ENCODE assay signal across 8 cellular contexts in the genomic region with DNA sequence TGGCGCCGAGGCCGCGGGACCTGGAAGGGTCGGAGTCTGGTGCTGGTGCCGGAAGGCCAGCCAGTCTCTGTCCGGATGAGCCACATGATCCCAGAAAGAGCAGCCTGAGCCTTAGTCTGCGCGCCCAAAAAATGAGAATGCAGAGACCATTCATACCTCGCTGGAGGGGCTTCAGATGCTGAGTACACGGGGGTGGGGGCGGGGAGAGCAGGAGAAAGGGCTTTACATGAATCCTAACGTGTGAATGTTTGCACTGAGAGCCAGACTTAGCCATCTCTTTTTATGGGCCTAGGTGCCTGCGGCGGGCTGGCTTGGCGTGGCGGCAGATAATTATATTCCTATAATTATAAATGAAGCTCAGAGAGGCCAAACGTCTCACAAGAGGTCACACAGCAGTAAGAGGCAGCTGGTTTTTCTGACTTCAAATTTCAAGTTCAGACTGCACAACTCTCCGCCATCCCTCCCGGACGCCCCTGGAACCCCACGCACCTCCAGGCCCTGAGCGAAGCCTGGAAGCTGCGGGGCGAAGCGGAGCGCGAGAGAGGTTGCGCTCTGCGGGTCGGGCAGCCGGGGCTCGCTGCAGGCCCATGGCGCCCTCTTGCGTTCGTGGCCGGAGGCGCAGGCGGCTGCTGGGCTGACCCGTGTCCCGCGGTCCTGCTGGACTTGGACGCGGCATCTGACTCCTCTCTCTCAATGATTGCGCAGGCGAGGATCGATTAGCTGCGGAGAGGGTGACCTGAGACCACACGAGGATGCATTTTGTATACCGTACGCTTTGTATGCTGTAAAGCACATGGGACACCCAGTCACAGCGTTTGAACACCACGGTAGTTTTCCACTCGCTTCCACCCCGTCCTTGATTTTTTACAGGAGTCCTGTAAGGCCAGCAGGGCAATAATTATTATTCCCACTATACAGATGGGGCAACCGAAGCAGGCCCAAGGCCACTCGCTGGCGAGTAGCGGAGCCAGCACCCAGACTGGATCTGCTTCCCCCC.
DNase-seq lines count a peak whose midpoint lies in the region; ATAC-seq, FAIRE-seq and TF ChIP-seq lines count a peak whose summit lies in the region.

No MANE protein-coding gene starts in this region.

- FAIRE-seq in H54 (lab: Jason Lieb, UNC) = no peak

- CTCF ChIA-PET in activated CD4-positive, alpha-beta memory T cell treated with anti-CD3 and anti-CD28 coated beads, Interleukin-2, amount 10 ng/mL, durations not matched to agents 7 days and 5 days (lab: Charles Lee) = interaction anchor here (0.7 to 6.1 kb wide), 10 partner anchors 15 to 531 kb away, joined by 3 to 91 read pairs (median 3); partner anchors contain the start of genes CMPK1 and FOXD2

- no peaks in the 10 kb centered on the region for H3K9me3 ChIP-seq in duodenal mucosa (ENCODE audit: control insufficient read depth in 1 of 2, low read length in 2 of 2)

- no peaks in the 10 kb centered on the region for H3K9me3 Mint-ChIP-seq in activated CD4-positive, alpha-beta memory T cell treated with anti-CD3 and anti-CD28 coated beads, Interleukin-2, amount 10 ng/mL, durations not matched to agents 7 days and 5 days

- H3K36me3 ChIP-seq in duodenal mucosa (ENCODE audit: control insufficient read depth in 1 of 2, insufficient read depth in 2 of 2, low read length in 2 of 2) = no peaks in the 10 kb centered on the region

- no peak for ATAC-seq in HG02938 (IDR thresholded peaks at IDR 0.05; ENCODE audit: unreplicated experiment)

- H3K4me1 ChIP-seq in duodenal mucosa (ENCODE audit: control insufficient read depth in 1 of 2, insufficient read depth in 2 of 2, low read length in 2 of 2) = peaks cover 7 to 19% of the 10 kb centered on the region in 2 donors

- TF ChIP-seq POLR2A in H54 (IDR thresholded peaks at IDR 0.05; ENCODE audit: low read depth, low read length) (no peak), lower leg skin (IDR thresholded peaks at IDR 0.05) (no peak)

- POLR2A ChIA-PET in activated CD4-positive, alpha-beta memory T cell treated with anti-CD3 and anti-CD28 coated beads, Interleukin-2, amount 10 ng/mL, durations not matched to agents 7 days and 5 days (lab: Charles Lee) = interaction anchor here (1.2 kb wide), 1 partner anchor 274 kb away, joined by 4 read pairs; no protein-coding TSS in a partner anchor

- no peak overlapping the region for H3K4me3 Mint-ChIP-seq in activated CD4-positive, alpha-beta memory T cell treated with anti-CD3 and anti-CD28 coated beads, Interleukin-2, amount 10 ng/mL, durations not matched to agents 7 days and 5 days

- peaks cover 71% of the 10 kb centered on the region for H3K27me3 Mint-ChIP-seq in activated CD4-positive, alpha-beta memory T cell treated with anti-CD3 and anti-CD28 coated beads, Interleukin-2, amount 10 ng/mL, durations not matched to agents 7 days and 5 days

- no peak overlapping the region for H3K27ac ChIP-seq in duodenal mucosa (ENCODE audit: low read depth, low read length)

- DNase-seq in D341Med (ENCODE audit: low spot score) (peak; percentile 94), H54 (ENCODE audit: insufficient read length, low spot score) (peak; percentile 89), NCI-H2171 treated with DMSO at 0.1 percent for 48 hours (lab: John Stamatoyannopoulos, UW) (peak; percentile 62), lower leg skin (ENCODE audit: low spot score in 2 of 2) (peak; percentile 51 to 94)
- DNase-seq in activated CD4-positive, alpha-beta memory T cell treated with anti-CD3 and anti-CD28 coated beads, Interleukin-2, amount 10 ng/mL, durations not matched to agents 7 days and 5 days = peak; percentile 69
- peak; percentile 61 to 70 for DNase-seq in stimulated activated CD4-positive, alpha-beta T cell treated with anti-CD3 and anti-CD28 coated beads, Interleukin-4, amount 100 ng/mL, for 48 hours (ENCODE audit: low read depth in 2 of 2)

- intact Hi-C loops in lower leg skin (cut with DNase I; ENCODE audit: low total_unique reads) = loop anchor here (5.0 kb wide), 1 partner anchor 278 kb away; no protein-coding TSS in a partner anchor

- H3K36me3 Mint-ChIP-seq in activated CD4-positive, alpha-beta memory T cell treated with anti-CD3 and anti-CD28 coated beads, Interleukin-2, amount 10 ng/mL, durations not matched to agents 7 days and 5 days (ENCODE audit: low read depth) = no peaks in the 10 kb centered on the region

- H3K4me1 Mint-ChIP-seq in activated CD4-positive, alpha-beta memory T cell treated with anti-CD3 and anti-CD28 coated beads, Interleukin-2, amount 10 ng/mL, durations not matched to agents 7 days and 5 days = peaks cover 3% of the 10 kb centered on the region

- 1 to 2% methylated on average over 45 to 59 of the region's 59 CpGs for WGBS in lower leg skin, 2 donors

- H3K9ac ChIP-seq in duodenal mucosa (ENCODE audit: low read depth in 1 of 2, low read length in 2 of 2) = peak overlapping the region in 1 of 2 donors; percentile 47

- peak overlapping the region; percentile 16 for H3K27ac Mint-ChIP-seq in activated CD4-positive, alpha-beta memory T cell treated with anti-CD3 and anti-CD28 coated beads, Interleukin-2, amount 10 ng/mL, durations not matched to agents 7 days and 5 days

- H3K27me3 ChIP-seq in duodenal mucosa (ENCODE audit: control insufficient read depth in 1 of 2, insufficient read depth in 2 of 2, low read length in 2 of 2) = peaks cover 57 to 65% of the 10 kb centered on the region in 2 donors

- TF ChIP-seq CTCF in lower leg skin (IDR thresholded peaks at IDR 0.05) = peak in 2 of 3 donors; percentile 37 to 45

- H3K4me3 ChIP-seq in duodenal mucosa (ENCODE audit: low read depth in 1 of 2, low read length in 2 of 2) (peak overlapping the region; percentile 43 to 62), lower leg skin (ENCODE audit: low read depth, poor library complexity, severe bottlenecking) (no peak overlapping the region)
